In the genomic region with DNA sequence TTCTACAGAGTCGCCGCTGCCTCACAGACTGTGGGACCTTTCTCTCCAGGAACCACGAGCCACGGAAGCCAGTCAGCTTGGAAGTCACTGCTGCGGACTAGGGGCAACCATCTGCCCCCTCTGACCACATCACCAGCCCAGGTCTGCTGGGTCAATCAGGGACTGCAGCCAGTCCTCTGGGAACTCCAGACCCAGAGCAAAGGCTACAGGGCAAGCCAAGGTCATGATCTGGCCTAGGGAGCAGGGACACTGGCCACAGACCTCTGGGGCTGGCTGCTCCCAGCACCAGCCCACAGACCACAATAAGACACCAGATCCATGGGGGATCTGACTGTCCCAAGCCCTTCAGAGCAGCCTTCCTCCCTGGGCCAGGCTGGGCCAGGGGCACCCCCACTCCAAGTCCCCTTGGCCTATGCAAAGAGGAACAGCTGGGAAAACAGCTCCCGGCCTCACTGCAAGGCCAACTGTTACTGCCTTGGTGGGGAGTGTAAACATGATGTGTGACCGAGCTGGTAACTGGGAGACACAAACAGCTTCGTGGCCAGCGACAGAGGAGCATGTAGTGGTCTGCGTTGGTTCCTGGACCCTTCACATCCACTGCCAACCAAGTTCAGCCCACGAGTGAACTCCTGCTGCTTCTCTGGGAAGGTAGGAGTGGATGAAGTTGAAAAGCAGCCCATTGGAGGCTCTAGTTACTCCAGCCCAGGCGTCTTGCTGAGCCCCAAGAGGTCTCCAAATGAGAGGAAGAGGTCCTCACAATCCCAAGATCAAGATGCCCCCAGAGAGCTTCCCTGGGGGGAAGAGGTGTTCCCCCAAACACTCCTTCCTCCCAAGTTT, we compare ENCODE assay signal across 1 cellular context.
A peak's percentile ranks its signal among the peaks of the same experiment; 100 is the strongest.
TF ChIP-seq lines count a peak whose summit lies in the region.

No MANE protein-coding gene starts in this region.

TF ChIP-seq in K562, 482 proteins besides CTCF, POLR2A, EP300 and RAD21 (continued from another document):
- TF ChIP-seq, protein P1, sequence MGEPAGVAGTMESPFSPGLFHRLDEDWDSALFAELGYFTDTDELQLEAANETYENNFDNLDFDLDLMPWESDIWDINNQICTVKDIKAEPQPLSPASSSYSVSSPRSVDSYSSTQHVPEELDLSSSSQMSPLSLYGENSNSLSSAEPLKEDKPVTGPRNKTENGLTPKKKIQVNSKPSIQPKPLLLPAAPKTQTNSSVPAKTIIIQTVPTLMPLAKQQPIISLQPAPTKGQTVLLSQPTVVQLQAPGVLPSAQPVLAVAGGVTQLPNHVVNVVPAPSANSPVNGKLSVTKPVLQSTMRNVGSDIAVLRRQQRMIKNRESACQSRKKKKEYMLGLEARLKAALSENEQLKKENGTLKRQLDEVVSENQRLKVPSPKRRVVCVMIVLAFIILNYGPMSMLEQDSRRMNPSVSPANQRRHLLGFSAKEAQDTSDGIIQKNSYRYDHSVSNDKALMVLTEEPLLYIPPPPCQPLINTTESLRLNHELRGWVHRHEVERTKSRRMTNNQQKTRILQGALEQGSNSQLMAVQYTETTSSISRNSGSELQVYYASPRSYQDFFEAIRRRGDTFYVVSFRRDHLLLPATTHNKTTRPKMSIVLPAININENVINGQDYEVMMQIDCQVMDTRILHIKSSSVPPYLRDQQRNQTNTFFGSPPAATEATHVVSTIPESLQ (CRISPR knock-in tag; IDR thresholded peaks at IDR 0.05), result 0 out of 2 replicates have a peak, but pooled peaks have one; percentile 35
- no peak for TF ChIP-seq MAFK (IDR thresholded peaks at IDR 0.05; ENCODE audit: low read length)
- TF ChIP-seq ZNF766 (CRISPR knock-in tag; conservative IDR thresholded peaks at IDR 0.05), result no peak
- no peak for TF ChIP-seq ZKSCAN1 (IDR thresholded peaks at IDR 0.05; ENCODE audit: low read depth, low read length)
